In genomic region chrX:40108959-40109287, GRCh38 we compare ENCODE assay signal across 8 cellular contexts. TPM values are rescaled to one million over a fixed set of nuclear protein-coding genes. Genes with fewer than 3 reads are reported as not detected.
DNase-seq lines count a peak whose midpoint lies in the region; ATAC-seq and TF ChIP-seq lines count a peak whose summit lies in the region.

No MANE protein-coding gene starts in this region.

- H3K36me3 ChIP-seq in OCI-LY1 (ENCODE audit: insufficient read depth, low read length) (no peaks in the 10 kb centered on the region), uterus (no peaks in the 10 kb centered on the region)

- H3K9me3 ChIP-seq in OCI-LY1 (ENCODE audit: low read length) (no peaks in the 10 kb centered on the region), uterus (no peaks in the 10 kb centered on the region)

- H3K9me3 Mint-ChIP-seq in nephron progenitor cell = peaks cover 11% of the 10 kb centered on the region

- ATAC-seq in HG02970 (IDR thresholded peaks at IDR 0.05; ENCODE audit: low FRiP score, unreplicated experiment) = no peak

- H3K36me3 Mint-ChIP-seq in nephron progenitor cell (ENCODE audit: low read depth) = no peaks in the 10 kb centered on the region

- DNase-seq in GM13976 (ENCODE audit: low spot score) = peak; percentile 72
- DNase-seq in activated effector memory CD4-positive, alpha-beta T cell treated with Interleukin-2 at 50 U/mL for 16 hours = peak; percentile 56
- peak; percentile 79 for DNase-seq in fibroblast of the aortic adventitia (ENCODE audit: low read depth)
- peak; percentile 64 for DNase-seq in nephron progenitor cell
- DNase-seq in uterus = peak; percentile 82 to 84

- peak overlapping the region; percentile 76 for H3K9ac ChIP-seq in OCI-LY1 (ENCODE audit: low read length)

- H4K20me1 ChIP-seq in OCI-LY1 (ENCODE audit: insufficient read depth, low read length) = no peaks in the 10 kb centered on the region

- in situ Hi-C loops in GM13976 (cut with MboI; ENCODE audit: low sequenced_read_pairs, unreplicated experiment) = loop anchor here (10.0 kb wide), 1 partner anchor 56 kb away; no protein-coding TSS in a partner anchor

- H3K4me3 Mint-ChIP-seq in nephron progenitor cell = peak overlapping the region; percentile 68

- no peak overlapping the region for H2AFZ ChIP-seq in OCI-LY1 (ENCODE audit: low read length)

- peak overlapping the region; percentile 55 for H3K4me2 ChIP-seq in OCI-LY1 (ENCODE audit: low read length)

- peaks cover 20% of the 10 kb centered on the region for H3K4me1 Mint-ChIP-seq in nephron progenitor cell

- TF ChIP-seq CTCF in 22Rv1 (IDR thresholded peaks at IDR 0.05) = no peak
- no peak for TF ChIP-seq CTCF in GM13976 (IDR thresholded peaks at IDR 0.05; ENCODE audit: borderline replicate concordance, control extremely low read depth, extremely low read depth, insufficient read depth, missing control alignments)
- no peak for TF ChIP-seq CTCF in OCI-LY1 (IDR thresholded peaks at IDR 0.05; ENCODE audit: low read length)
- TF ChIP-seq CTCF in fibroblast of the aortic adventitia (IDR thresholded peaks at IDR 0.05; ENCODE audit: insufficient read depth, low read length) = no peak
- TF ChIP-seq CTCF in nephron progenitor cell (IDR thresholded peaks at IDR 0.05) = no peak
- no peak for TF ChIP-seq CTCF in uterus (IDR thresholded peaks at IDR 0.05)

- H3K9me2 ChIP-seq in OCI-LY1 (ENCODE audit: low read depth, low read length) = no peaks in the 10 kb centered on the region

- H3K27me3 ChIP-seq in OCI-LY1 (ENCODE audit: insufficient read depth, low read length) = no peaks in the 10 kb centered on the region
- peaks cover 3 to 17% of the 10 kb centered on the region in 2 donors for H3K27me3 ChIP-seq in uterus

- peaks cover 22% of the 10 kb centered on the region for H3K27me3 Mint-ChIP-seq in nephron progenitor cell (ENCODE audit: low read depth, poor library complexity)

- TF ChIP-seq POLR2A in uterus (IDR thresholded peaks at IDR 0.05) = peak in 1 of 2 donors; percentile 69

- no peaks in the 10 kb centered on the region for H3F3A ChIP-seq in OCI-LY1 (ENCODE audit: insufficient read depth, low read length)

- intact Hi-C loops in uterus (cut with DNase I; ENCODE audit: low total_unique reads) = loop anchor here (5.0 to 10.0 kb wide), 2 partner anchors 43 to 94 kb away; no protein-coding TSS in a partner anchor

- H3K4me1 ChIP-seq in OCI-LY1 (ENCODE audit: insufficient read depth, low read length, severe bottlenecking) = peaks cover 31% of the 10 kb centered on the region
- peaks cover 0 to 18% of the 10 kb centered on the region in 2 donors for H3K4me1 ChIP-seq in uterus

- no peaks in the 10 kb centered on the region for H3K79me2 ChIP-seq in OCI-LY1 (ENCODE audit: insufficient read depth, low read length)

- H3K4me3 ChIP-seq in OCI-LY1 (ENCODE audit: low read depth, low read length, poor library complexity, severe bottlenecking) (peak overlapping the region; percentile 64), fibroblast of the aortic adventitia (ENCODE audit: low read depth, low read length) (peak overlapping the region; percentile 61), uterus (peak overlapping the region; percentile 32 to 55)

- H3K27ac ChIP-seq in 22Rv1 (peak overlapping the region; percentile 98), OCI-LY1 (ENCODE audit: low read depth, low read length, poor library complexity, severe bottlenecking) (peak overlapping the region; percentile 99), uterus (peak overlapping the region; percentile 89 to 97)

- no peak overlapping the region for H3K27ac Mint-ChIP-seq in nephron progenitor cell

RNA-seq across cellular contexts. Expression of gene BCOR, which starts 11.2 kb away (rescaled TPM):
- 8.2 and 12.7 TPM in 2 replicates for total RNA-seq in fibroblast of the aortic adventitia (ENCODE audit: low replicate concordance)
- total RNA-seq in uterus = 10 to 100 TPM in 3 of 4 donors, 1 to 10 TPM in 1; 10.0 to 42.4 (median 26.4) TPM
